ENCODE assay signal across 12 cellular contexts in the genomic region with DNA sequence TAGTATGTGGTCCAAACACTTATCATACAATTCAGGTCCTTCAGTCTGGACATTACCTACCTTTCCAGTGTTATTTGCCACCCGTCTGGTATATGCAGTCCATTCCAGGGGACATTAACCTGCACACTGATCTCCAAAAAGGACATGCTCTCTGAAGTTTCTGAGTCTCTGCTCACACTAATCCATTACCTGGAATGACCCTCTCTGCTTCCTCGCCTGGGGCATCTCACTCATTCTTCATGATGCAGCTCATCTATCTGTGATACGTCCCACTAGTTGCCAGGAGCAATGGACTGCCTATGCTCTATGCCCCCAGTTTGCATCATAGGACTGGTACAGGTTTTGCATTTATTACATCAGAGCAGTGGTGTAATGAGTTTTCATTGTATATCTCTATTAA.
"Had no signal": no experiment of that assay in that cellular context is flagged by ENCODE, and none has a peak within 500 bp of the region (broad histone marks: within the 10 kb centered on the region; RNA-seq: fewer than 3 reads in every experiment).

No MANE protein-coding gene starts in this region.

- H3K9me3 ChIP-seq: neutrophil, right atrium auricular region had no signal

- H3K27ac ChIP-seq: neutrophil, right atrium auricular region, VCaP had no signal

- FAIRE-seq: frontal cortex, small intestine had no signal

- DNase-seq: activated CD4-positive, alpha-beta T cell treated with anti-CD3 and anti-CD28 coated beads for 4 hours; activated CD8-positive, alpha-beta memory T cell treated with anti-CD3 and anti-CD28 coated beads, Interleukin-2, amount 50 U/mL, for 4 hours; activated CD8-positive, alpha-beta T cell treated with anti-CD3 and anti-CD28 coated beads for 36 hours; aorta; left ventricle myocardium superior; mesenchymal stem cell; small intestine; T1000 had no signal

- H3K27ac Mint-ChIP-seq: activated CD8-positive, alpha-beta T cell treated with anti-CD3 and anti-CD28 coated beads for 36 hours had no signal

- H3K4me3 ChIP-seq: right atrium auricular region had no signal

- H3K9me3 Mint-ChIP-seq: activated CD8-positive, alpha-beta T cell treated with anti-CD3 and anti-CD28 coated beads for 36 hours had no signal

- ATAC-seq: activated CD8-positive, alpha-beta T cell treated with anti-CD3 and anti-CD28 coated beads for 36 hours; left ventricle myocardium superior had no signal

- H3K4me3 Mint-ChIP-seq: activated CD8-positive, alpha-beta T cell treated with anti-CD3 and anti-CD28 coated beads for 36 hours had no signal

- H3K36me3 ChIP-seq: neutrophil, right atrium auricular region had no signal
